In the genomic region with DNA sequence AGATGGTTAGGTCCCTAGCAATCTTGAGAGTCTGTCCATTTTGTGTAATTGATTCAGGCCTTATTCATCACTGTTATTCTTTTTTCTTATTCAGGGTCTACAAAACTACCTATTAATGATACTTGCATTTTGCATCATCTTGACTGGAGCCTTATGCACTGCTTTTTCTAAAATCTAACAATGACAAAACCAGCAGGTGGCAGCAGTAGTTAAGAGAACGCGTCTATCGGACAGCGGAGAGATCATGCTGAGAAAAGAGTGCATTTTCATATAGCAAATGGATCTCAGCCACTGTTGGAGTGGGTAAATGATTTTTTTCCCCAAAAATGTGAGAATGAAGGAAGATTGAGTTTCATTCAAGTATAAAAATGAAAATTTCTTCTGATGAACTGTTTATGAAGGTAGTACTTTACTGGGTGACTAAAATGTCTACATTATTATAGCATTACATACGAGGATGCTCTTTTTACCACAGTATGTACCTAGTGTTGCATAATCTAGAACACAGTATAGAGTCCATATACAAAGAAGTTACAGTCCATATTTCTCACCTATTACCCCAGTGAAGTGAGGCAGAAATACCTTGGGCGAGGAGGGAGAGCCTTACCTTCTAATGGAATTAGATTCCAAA, we compare ENCODE assay signal across 8 cellular contexts. TPM values are rescaled to one million over a fixed set of nuclear protein-coding genes. Genes with fewer than 3 reads are reported as not detected.
DNase-seq lines count a peak whose midpoint lies in the region; ATAC-seq, FAIRE-seq and TF ChIP-seq lines count a peak whose summit lies in the region.

No MANE protein-coding gene starts in this region.

- peak; percentile 70 for TF ChIP-seq CTCF in DND-41 (IDR thresholded peaks at IDR 0.05; ENCODE audit: borderline replicate concordance, extremely low read depth, low read length, poor library complexity, severe bottlenecking)
- TF ChIP-seq CTCF in pancreas (IDR thresholded peaks at IDR 0.05): peak in 3 of 4 donors; percentile 30 to 52 (median 39)

- H2AFZ ChIP-seq in DND-41 (ENCODE audit: low read depth, low read length): no peak overlapping the region

- H3K4me3 Mint-ChIP-seq in activated T-helper 1 cell treated with anti-CD3 and anti-CD28 coated beads, Interleukin-12 subunit alpha, Interleukin-12 subunit beta, Interleukin-2, Interleukin-4 antibody, amounts not matched to agents 30 ng/mL and 10 ng/mL and 1 ng/mL, durations not matched to agents 14 hours and 24 hours and 36 hours: no peak overlapping the region

- H3K4me1 Mint-ChIP-seq in activated T-helper 1 cell treated with anti-CD3 and anti-CD28 coated beads, Interleukin-12 subunit alpha, Interleukin-12 subunit beta, Interleukin-2, Interleukin-4 antibody, amounts not matched to agents 30 ng/mL and 10 ng/mL and 1 ng/mL, durations not matched to agents 14 hours and 24 hours and 36 hours (ENCODE audit: low read depth): peaks cover 10% of the 10 kb centered on the region

- 29 to 31% methylated on average over 6 of the region's 6 CpGs for WGBS in pancreas, 2 donors

- peak; percentile 77 for ATAC-seq in DND-41 (ENCODE audit: insufficient read depth, low read depth)
- peak; percentile 86 for ATAC-seq in GM19395 (IDR thresholded peaks at IDR 0.05; ENCODE audit: unreplicated experiment)
- peak; percentile 73 for ATAC-seq in HG03342 (IDR thresholded peaks at IDR 0.05; ENCODE audit: unreplicated experiment)
- ATAC-seq in pancreas: peak; percentile 55 to 86 (median 82)

- no peaks in the 10 kb centered on the region for H4K20me1 ChIP-seq in DND-41 (ENCODE audit: insufficient read depth, low read length)

- DNase-seq in DND-41: peak; percentile 36
- DNase-seq in NCI-H345 treated with DMSO at 0.1 percent for 48 hours (lab: John Stamatoyannopoulos, UW; ENCODE audit: unreplicated experiment): peak; percentile 11
- peak; percentile 26 for DNase-seq in activated T-helper 1 cell treated with anti-CD3 and anti-CD28 coated beads, Interleukin-12 subunit alpha, Interleukin-12 subunit beta, Interleukin-2, Interleukin-4 antibody, amounts not matched to agents 30 ng/mL and 10 ng/mL and 1 ng/mL, durations not matched to agents 14 hours and 24 hours and 36 hours (ENCODE audit: low spot score)
- DNase-seq in frontal cortex (ENCODE audit: low spot score in 2 of 2): peak; percentile 11 to 22
- peak in 3 of 6 donors; percentile 42 to 52 (median 43) for DNase-seq in pancreas
- no peak for DNase-seq in GF-D8 (lab: John Stamatoyannopoulos, UW)

- intact Hi-C loops in activated T-helper 1 cell treated with anti-CD3 and anti-CD28 coated beads, Interleukin-12 subunit alpha, Interleukin-12 subunit beta, Interleukin-2, Interleukin-4 antibody, amounts not matched to agents 30 ng/mL and 10 ng/mL and 1 ng/mL, durations not matched to agents 14 hours and 24 hours and 36 hours (cut with micrococcal nuclease): loop anchor here (1.0 to 5.0 kb wide), 4 partner anchors 372 to 1193 kb away; no protein-coding TSS in a partner anchor
- intact Hi-C loops in pancreas (cut with DNase I): loop anchor here in 1 of 3 donors (10.0 kb wide), 1 partner anchor 371 kb away; no protein-coding TSS in a partner anchor

- H3K4me1 ChIP-seq in DND-41 (ENCODE audit: insufficient read depth, low read length) (no peaks in the 10 kb centered on the region), pancreas (peaks cover 0 to 3% (median 3%) of the 10 kb centered on the region in 3 donors)

- H3K9me3 Mint-ChIP-seq in activated T-helper 1 cell treated with anti-CD3 and anti-CD28 coated beads, Interleukin-12 subunit alpha, Interleukin-12 subunit beta, Interleukin-2, Interleukin-4 antibody, amounts not matched to agents 30 ng/mL and 10 ng/mL and 1 ng/mL, durations not matched to agents 14 hours and 24 hours and 36 hours: no peaks in the 10 kb centered on the region

- no peak overlapping the region for H3K27ac Mint-ChIP-seq in activated T-helper 1 cell treated with anti-CD3 and anti-CD28 coated beads, Interleukin-12 subunit alpha, Interleukin-12 subunit beta, Interleukin-2, Interleukin-4 antibody, amounts not matched to agents 30 ng/mL and 10 ng/mL and 1 ng/mL, durations not matched to agents 14 hours and 24 hours and 36 hours

- no peak overlapping the region for H3K9ac ChIP-seq in DND-41 (ENCODE audit: low read depth, low read length)

- H3K27ac ChIP-seq in DND-41 (ENCODE audit: low read length) (no peak overlapping the region), pancreas (no peak overlapping the region)

- peaks cover 7% of the 10 kb centered on the region for H3K27me3 Mint-ChIP-seq in activated T-helper 1 cell treated with anti-CD3 and anti-CD28 coated beads, Interleukin-12 subunit alpha, Interleukin-12 subunit beta, Interleukin-2, Interleukin-4 antibody, amounts not matched to agents 30 ng/mL and 10 ng/mL and 1 ng/mL, durations not matched to agents 14 hours and 24 hours and 36 hours (ENCODE audit: insufficient read depth)

- H3K4me2 ChIP-seq in DND-41 (ENCODE audit: insufficient read depth, low read length): no peak overlapping the region

- H3K27me3 ChIP-seq in DND-41 (ENCODE audit: insufficient read depth, low read length, poor library complexity): no peaks in the 10 kb centered on the region
- H3K27me3 ChIP-seq in pancreas: no peaks in the 10 kb centered on the region

- FAIRE-seq in frontal cortex (lab: Jason Lieb, UNC) (peak; percentile 65), pancreas (lab: Jason Lieb, UNC) (peak; percentile 86)

- no peaks in the 10 kb centered on the region for H3K79me2 ChIP-seq in DND-41 (ENCODE audit: insufficient read depth, low read length)

- no peaks in the 10 kb centered on the region for H3K36me3 Mint-ChIP-seq in activated T-helper 1 cell treated with anti-CD3 and anti-CD28 coated beads, Interleukin-12 subunit alpha, Interleukin-12 subunit beta, Interleukin-2, Interleukin-4 antibody, amounts not matched to agents 30 ng/mL and 10 ng/mL and 1 ng/mL, durations not matched to agents 14 hours and 24 hours and 36 hours (ENCODE audit: low read depth)

- no peaks in the 10 kb centered on the region for H3K36me3 ChIP-seq in DND-41 (ENCODE audit: insufficient read depth, low read length)
- no peaks in the 10 kb centered on the region for H3K36me3 ChIP-seq in pancreas

- H3K4me3 ChIP-seq in DND-41 (ENCODE audit: low read depth in 1 of 2, low read length in 2 of 2) (no peak overlapping the region), pancreas (no peak overlapping the region)

- no peaks in the 10 kb centered on the region for H3K9me3 ChIP-seq in DND-41 (ENCODE audit: insufficient read depth, low read length, severe bottlenecking)
- H3K9me3 ChIP-seq in pancreas: no peaks in the 10 kb centered on the region

RNA-seq across cellular contexts. Expression of gene TMEM144, which starts 43.2 kb away (rescaled TPM):
- total RNA-seq in activated T-helper 1 cell treated with anti-CD3 and anti-CD28 coated beads, Interleukin-12 subunit alpha, Interleukin-12 subunit beta, Interleukin-2, Interleukin-4 antibody, amounts not matched to agents 30 ng/mL and 10 ng/mL and 1 ng/mL, durations not matched to agents 14 hours and 24 hours and 36 hours: not detected in 2 replicates
- total RNA-seq in frontal cortex: 2.4 TPM
- 10 to 100 TPM in 2 of 6 donors, 1 to 10 TPM in 4; 5.1 to 10.1 (median 8.6) TPM for total RNA-seq in pancreas
- 1 to 10 TPM; 2.4 to 3.1 TPM for polyA plus RNA-seq in pancreas
